8 cellular contexts compared by ENCODE assay signal in genomic region chr20:3238616-3239025, GRCh38. TPM values are rescaled to one million over a fixed set of nuclear protein-coding genes. Genes with fewer than 3 reads are reported as not detected.
DNase-seq lines count a peak whose midpoint lies in the region; ATAC-seq, FAIRE-seq and TF ChIP-seq lines count a peak whose summit lies in the region.

No MANE protein-coding gene starts in this region.

- TF ChIP-seq POLR2A in GM12891 (IDR thresholded peaks at IDR 0.05; ENCODE audit: low read depth, low read length) = no peak
- no peak for TF ChIP-seq POLR2A in tibial nerve (IDR thresholded peaks at IDR 0.05)

- no peak for TF ChIP-seq EP300 in tibial nerve (IDR thresholded peaks at IDR 0.05)

- peaks cover 23 to 62% of the 10 kb centered on the region in 2 donors for H3K27me3 ChIP-seq in muscle layer of colon (ENCODE audit: control insufficient read depth in 1 of 2, insufficient read depth in 2 of 2, low read length in 2 of 2)
- H3K27me3 ChIP-seq in tibial nerve = peaks cover 0 to 74% of the 10 kb centered on the region in 2 donors

- DNase-seq in GM12891 (ENCODE audit: insufficient read length, low spot score) (peak; percentile 84), HK-2 (ENCODE audit: unreplicated experiment) (peak; percentile 48), tibial nerve (ENCODE audit: low spot score in 2 of 2) (no peak), A172 (ENCODE audit: low spot score) (no peak)
- DNase-seq in effector CD4-positive, alpha-beta T cell = peak; percentile 26

- H3K9ac ChIP-seq in muscle layer of colon (ENCODE audit: low read length) = no peak overlapping the region

- H3K36me3 ChIP-seq in muscle layer of colon (ENCODE audit: insufficient read depth, low read length) = no peaks in the 10 kb centered on the region
- no peaks in the 10 kb centered on the region for H3K36me3 ChIP-seq in tibial nerve

- peak overlapping the region; percentile 69 for H3K4me3 ChIP-seq in WI38 (ENCODE audit: low read depth, low read length)
- H3K4me3 ChIP-seq in muscle layer of colon (ENCODE audit: low read depth in 1 of 2, low read length in 2 of 2) = peak overlapping the region; percentile 41 to 54
- H3K4me3 ChIP-seq in tibial nerve = peak overlapping the region; percentile 41 to 66 (median 49)

- H3K27ac ChIP-seq in muscle layer of colon (ENCODE audit: low read depth, low read length) (no peak overlapping the region), tibial nerve (no peak overlapping the region)

- 0% methylated on average over 3 to 15 of the region's 48 CpGs for WGBS in tibial nerve, 2 donors

- ATAC-seq in GM18870 (IDR thresholded peaks at IDR 0.05; ENCODE audit: unreplicated experiment) = no peak

- H3K9me3 ChIP-seq in muscle layer of colon (ENCODE audit: low read length) (no peaks in the 10 kb centered on the region), tibial nerve (no peaks in the 10 kb centered on the region)

- FAIRE-seq in GM12891 (lab: Jason Lieb, UNC) = no peak

- H3K4me1 ChIP-seq in muscle layer of colon (ENCODE audit: insufficient read depth, low read length) (peaks cover 5% of the 10 kb centered on the region), tibial nerve (peaks cover 0 to 26% (median 17%) of the 10 kb centered on the region in 4 donors)

- no peak for TF ChIP-seq CTCF in WI38 (IDR thresholded peaks at IDR 0.05; ENCODE audit: low read depth, low read length)
- no peak for TF ChIP-seq CTCF in tibial nerve (IDR thresholded peaks at IDR 0.05)

TF ChIP-seq in GM12891, 5 proteins besides CTCF, POLR2A, EP300 and RAD21:
- TF ChIP-seq PAX5 (IDR thresholded peaks at IDR 0.05; ENCODE audit: insufficient read depth, low read length, severe bottlenecking) = no peak
- TF ChIP-seq TAF1 (IDR thresholded peaks at IDR 0.05; ENCODE audit: low read depth, low read length) = no peak
- TF ChIP-seq POU2F2 (IDR thresholded peaks at IDR 0.05; ENCODE audit: low read depth, low read length) = no peak
- no peak for TF ChIP-seq POLR2AphosphoS5 (IDR thresholded peaks at IDR 0.05; ENCODE audit: low read depth, low read length)
- TF ChIP-seq SPI1 (IDR thresholded peaks at IDR 0.05; ENCODE audit: low read depth, low read length) = no peak

RNA-seq across cellular contexts. Expression of gene SLC4A11, which starts 0.4 kb away (rescaled TPM):
- polyA plus RNA-seq in GM12891 (2012; ENCODE audit: low read depth, missing spikeins) = 0.41 TPM
- under 1 TPM in 2 of 4 donors, not detected in 2; 0.21 to 0.78 TPM for total RNA-seq in tibial nerve
- total RNA-seq in A172 (2014; rRNA removed; shearing (Covaris generic)) = 4.8 and 5.2 TPM in 2 replicates

RNA-seq across cellular contexts. Expression of gene ITPA, which starts 29.3 kb away (rescaled TPM):
- polyA plus RNA-seq in GM12891 (2012; ENCODE audit: low read depth, missing spikeins) = 62.5 TPM
- 10 to 100 TPM; 39.4 to 62.4 (median 50.5) TPM for total RNA-seq in tibial nerve
- 85.8 and 92.7 TPM in 2 replicates for total RNA-seq in A172 (2014; rRNA removed; shearing (Covaris generic))

RNA-seq across cellular contexts. Expression of gene DDRGK1, which starts 34.1 kb away (rescaled TPM):
- 29.7 TPM for polyA plus RNA-seq in GM12891 (2012; ENCODE audit: low read depth, missing spikeins)
- 100 to 1,000 TPM in 2 of 4 donors, 10 to 100 TPM in 2; 76.7 to 117 (median 89.9) TPM for total RNA-seq in tibial nerve
- 70.0 and 76.8 TPM in 2 replicates for total RNA-seq in A172 (2014; rRNA removed; shearing (Covaris generic))

Comparison
In these comparisons a context has a peak if more than half of its experiments do, and no peak if none do; other contexts are left out.
1. DNase-seq: peak in GM12891 (single experiment), HK-2 (single experiment) and effector CD4-positive, alpha-beta T cell (single experiment); none in tibial nerve (0 of 2) and A172 (single experiment).
2. Peak in every context shown above with its lines, with median percentiles within 50 percentile points of each other: H3K4me3 ChIP-seq.